ENCODE assay signal across 1 cellular context in the genomic region with DNA sequence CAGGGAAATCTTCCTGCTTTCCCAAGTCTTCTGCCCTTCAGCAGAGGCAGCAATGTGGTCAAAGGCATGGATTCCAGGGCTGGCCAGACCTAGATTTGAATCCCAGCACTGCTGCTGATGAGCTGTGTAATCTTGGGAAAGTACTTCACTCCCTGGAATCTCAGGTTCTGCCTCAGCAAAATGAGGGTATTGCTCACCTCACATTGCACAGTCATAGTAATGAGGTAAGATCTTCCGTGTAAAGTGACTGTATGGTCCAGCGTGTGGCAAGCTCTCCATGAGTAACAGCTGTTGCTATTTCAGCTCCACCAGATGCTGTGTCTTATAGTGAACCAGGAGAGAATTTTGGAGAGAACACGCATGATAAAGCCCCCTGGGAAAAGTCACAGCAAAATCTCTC.
A peak's percentile ranks its signal among the peaks of the same experiment; 100 is the strongest.
TF ChIP-seq lines count a peak whose summit lies in the region.

No MANE protein-coding gene starts in this region.

TF ChIP-seq in HepG2, 621 proteins besides CTCF, POLR2A, EP300 and RAD21 (continued from another document):
- TF ChIP-seq, protein P1, sequence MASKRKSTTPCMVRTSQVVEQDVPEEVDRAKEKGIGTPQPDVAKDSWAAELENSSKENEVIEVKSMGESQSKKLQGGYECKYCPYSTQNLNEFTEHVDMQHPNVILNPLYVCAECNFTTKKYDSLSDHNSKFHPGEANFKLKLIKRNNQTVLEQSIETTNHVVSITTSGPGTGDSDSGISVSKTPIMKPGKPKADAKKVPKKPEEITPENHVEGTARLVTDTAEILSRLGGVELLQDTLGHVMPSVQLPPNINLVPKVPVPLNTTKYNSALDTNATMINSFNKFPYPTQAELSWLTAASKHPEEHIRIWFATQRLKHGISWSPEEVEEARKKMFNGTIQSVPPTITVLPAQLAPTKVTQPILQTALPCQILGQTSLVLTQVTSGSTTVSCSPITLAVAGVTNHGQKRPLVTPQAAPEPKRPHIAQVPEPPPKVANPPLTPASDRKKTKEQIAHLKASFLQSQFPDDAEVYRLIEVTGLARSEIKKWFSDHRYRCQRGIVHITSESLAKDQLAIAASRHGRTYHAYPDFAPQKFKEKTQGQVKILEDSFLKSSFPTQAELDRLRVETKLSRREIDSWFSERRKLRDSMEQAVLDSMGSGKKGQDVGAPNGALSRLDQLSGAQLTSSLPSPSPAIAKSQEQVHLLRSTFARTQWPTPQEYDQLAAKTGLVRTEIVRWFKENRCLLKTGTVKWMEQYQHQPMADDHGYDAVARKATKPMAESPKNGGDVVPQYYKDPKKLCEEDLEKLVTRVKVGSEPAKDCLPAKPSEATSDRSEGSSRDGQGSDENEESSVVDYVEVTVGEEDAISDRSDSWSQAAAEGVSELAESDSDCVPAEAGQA (IDR thresholded peaks at IDR 0.05; ENCODE audit: low read depth): no peak
- TF ChIP-seq, protein P1 (CRISPR knock-in tag; IDR thresholded peaks at IDR 0.05; ENCODE audit: borderline replicate concordance): no peak
- no peak for TF ChIP-seq ZNF709 (CRISPR knock-in tag; IDR thresholded peaks at IDR 0.05)
- no peak for TF ChIP-seq ZNF550 (CRISPR knock-in tag; IDR thresholded peaks at IDR 0.05; ENCODE audit: borderline replicate concordance)
- TF ChIP-seq ZNF12 (CRISPR knock-in tag; IDR thresholded peaks at IDR 0.05): no peak
- TF ChIP-seq ZFP90 (CRISPR knock-in tag; IDR thresholded peaks at IDR 0.05; ENCODE audit: borderline replicate concordance): peak; percentile 87; the same call in 1 of the 2 replicates
